In the genomic region with DNA sequence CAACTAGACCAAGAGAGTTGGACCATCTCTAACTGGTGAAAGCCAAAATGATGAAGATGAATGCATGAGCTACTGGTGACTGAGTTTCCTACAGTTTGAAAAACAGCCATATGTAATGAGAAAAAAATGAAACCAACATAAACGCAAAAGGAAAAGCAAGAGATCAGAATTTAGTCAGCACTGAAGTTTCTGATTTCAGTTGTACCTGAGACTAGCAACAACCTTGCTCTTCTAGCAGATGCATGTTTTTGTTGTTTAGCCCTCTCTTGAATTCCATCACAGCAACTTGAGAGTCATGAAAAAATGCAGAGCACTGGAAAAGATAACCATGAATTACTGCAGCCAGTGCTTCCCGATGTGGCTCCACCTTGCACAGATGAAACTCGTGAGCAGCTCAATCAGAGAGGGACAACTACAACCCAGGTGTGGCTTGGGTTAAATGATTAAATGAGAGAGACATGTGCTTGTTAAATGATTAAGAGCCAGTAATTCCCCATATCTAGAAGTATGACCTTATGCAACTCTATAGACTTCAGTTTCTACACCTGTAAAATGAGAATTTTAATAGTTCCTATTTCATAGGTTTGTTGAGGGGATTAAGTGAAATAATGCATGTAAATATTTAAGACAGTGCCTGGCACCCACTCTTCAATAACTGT, we compare ENCODE assay signal across 19 cellular contexts.
DNase-seq lines count a peak whose midpoint lies in the region; ATAC-seq, FAIRE-seq and TF ChIP-seq lines count a peak whose summit lies in the region.
"Had no signal": no experiment of that assay in that cellular context is flagged by ENCODE, and none has a peak within 500 bp of the region (broad histone marks: within the 10 kb centered on the region; RNA-seq: fewer than 3 reads in every experiment).

No MANE protein-coding gene starts in this region.

- 79% methylated on average over 3 of the region's 3 CpGs for WGBS in right lobe of liver (ENCODE audit: insufficient coverage, low coverage, low lambda C conversion rate, missing lambda C conversion rate)
- 91% methylated on average over 3 of the region's 3 CpGs for WGBS in esophagus muscularis mucosa

- no peak overlapping the region for H3K4me3 Mint-ChIP-seq in activated T-helper 17 cell treated with anti-CD3 and anti-CD28 coated beads, Interleukin-2, amount 50 U/mL, for 72 hours
- H3K4me3 Mint-ChIP-seq: activated naive CD8-positive, alpha-beta T cell treated with anti-CD3 and anti-CD28 coated beads, Interleukin-2, amount 50 U/mL, for 24 hours had no signal

- H3K4me1 ChIP-seq in right lobe of liver (no peaks in the 10 kb centered on the region), esophagus muscularis mucosa (no peaks in the 10 kb centered on the region)
- H3K4me1 ChIP-seq: BLaER1, gastroesophageal sphincter, stomach had no signal

- no peaks in the 10 kb centered on the region for H3K27me3 ChIP-seq in right lobe of liver
- no peaks in the 10 kb centered on the region for H3K27me3 ChIP-seq in esophagus muscularis mucosa
- H3K27me3 ChIP-seq: BLaER1, gastroesophageal sphincter, neutrophil, stomach had no signal

- peak; percentile 76 for FAIRE-seq in GM19239 (lab: Jason Lieb, UNC)

- TF ChIP-seq POLR2A in right lobe of liver (IDR thresholded peaks at IDR 0.05) (no peak), esophagus muscularis mucosa (IDR thresholded peaks at IDR 0.05; ENCODE audit: low read depth) (no peak)

- no peak for DNase-seq in GM19239 (ENCODE audit: insufficient read length, low spot score)
- DNase-seq in right lobe of liver, result no peak
- DNase-seq in hepatic stellate cell (ENCODE audit: low spot score), result no peak
- no peak for DNase-seq in esophagus muscularis mucosa (ENCODE audit: extremely low spot score)
- DNase-seq: activated CD4-positive, CD25-positive, alpha-beta regulatory T cell treated with anti-CD3 and anti-CD28 coated beads, Interleukin-2, amount 50 U/mL, for 72 hours; activated naive CD8-positive, alpha-beta T cell treated with anti-CD3 and anti-CD28 coated beads, Interleukin-2, amount 50 U/mL, for 24 hours; DND-41; mesenchymal stem cell; NCI-H187 treated with DMSO at 0.1 percent for 48 hours; RPMI8226; stomach had no signal

- intact Hi-C loops in right lobe of liver (cut with DNase I) (no loop called here), esophagus muscularis mucosa (cut with DNase I) (no loop called here)

- peaks cover 9% of the 10 kb centered on the region for H3K27me3 Mint-ChIP-seq in activated T-helper 17 cell treated with anti-CD3 and anti-CD28 coated beads, Interleukin-2, amount 50 U/mL, for 72 hours

- ATAC-seq in GM21717 (IDR thresholded peaks at IDR 0.05; ENCODE audit: unreplicated experiment) (peak; percentile 64), HG03064 (IDR thresholded peaks at IDR 0.05; ENCODE audit: low read depth, unreplicated experiment) (peak; percentile 51), right lobe of liver (no peak), HG03280 (IDR thresholded peaks at IDR 0.05; ENCODE audit: unreplicated experiment) (no peak)
- ATAC-seq in activated T-helper 17 cell treated with anti-CD3 and anti-CD28 coated beads, Interleukin-2, amount 50 U/mL, for 72 hours (replicated peaks), result peak; percentile 29
- ATAC-seq: activated naive CD8-positive, alpha-beta T cell treated with anti-CD3 and anti-CD28 coated beads, Interleukin-2, amount 50 U/mL, for 24 hours; gastroesophageal sphincter had no signal

- no peak overlapping the region for H3K4me3 ChIP-seq in right lobe of liver
- no peak overlapping the region for H3K4me3 ChIP-seq in esophagus muscularis mucosa
- H3K4me3 ChIP-seq: BLaER1, gastroesophageal sphincter, skin epidermis, stomach had no signal

- H3K9me3 ChIP-seq in right lobe of liver (no peaks in the 10 kb centered on the region), esophagus muscularis mucosa (no peaks in the 10 kb centered on the region)
- H3K9me3 ChIP-seq: BLaER1, gastroesophageal sphincter, neutrophil, stomach had no signal

- H3K36me3 Mint-ChIP-seq in activated T-helper 17 cell treated with anti-CD3 and anti-CD28 coated beads, Interleukin-2, amount 50 U/mL, for 72 hours (ENCODE audit: low read depth), result no peaks in the 10 kb centered on the region

- TF ChIP-seq CTCF in right lobe of liver (IDR thresholded peaks at IDR 0.05) (no peak), esophagus muscularis mucosa (IDR thresholded peaks at IDR 0.05) (no peak)

- H3K27ac ChIP-seq in right lobe of liver, result no peak overlapping the region
- H3K27ac ChIP-seq in esophagus muscularis mucosa (replicated peaks in 1 of 4), result no peak overlapping the region
- H3K27ac ChIP-seq: BLaER1, gastroesophageal sphincter, neutrophil, skin epidermis, stomach had no signal

- no peak for TF ChIP-seq EP300 in esophagus muscularis mucosa (IDR thresholded peaks at IDR 0.05)

- H3K36me3 ChIP-seq in right lobe of liver (no peaks in the 10 kb centered on the region), esophagus muscularis mucosa (no peaks in the 10 kb centered on the region)
- H3K36me3 ChIP-seq: BLaER1, gastroesophageal sphincter, neutrophil, stomach had no signal

- no peak overlapping the region for H3K27ac Mint-ChIP-seq in activated T-helper 17 cell treated with anti-CD3 and anti-CD28 coated beads, Interleukin-2, amount 50 U/mL, for 72 hours
- H3K27ac Mint-ChIP-seq: activated naive CD8-positive, alpha-beta T cell treated with anti-CD3 and anti-CD28 coated beads, Interleukin-2, amount 50 U/mL, for 24 hours had no signal

- no peaks in the 10 kb centered on the region for H3K4me1 Mint-ChIP-seq in activated T-helper 17 cell treated with anti-CD3 and anti-CD28 coated beads, Interleukin-2, amount 50 U/mL, for 72 hours
- H3K4me1 Mint-ChIP-seq: activated naive CD8-positive, alpha-beta T cell treated with anti-CD3 and anti-CD28 coated beads, Interleukin-2, amount 50 U/mL, for 24 hours had no signal

- H3K9me3 Mint-ChIP-seq in activated T-helper 17 cell treated with anti-CD3 and anti-CD28 coated beads, Interleukin-2, amount 50 U/mL, for 72 hours, result peaks cover 3% of the 10 kb centered on the region
- H3K9me3 Mint-ChIP-seq: activated naive CD8-positive, alpha-beta T cell treated with anti-CD3 and anti-CD28 coated beads, Interleukin-2, amount 50 U/mL, for 24 hours had no signal

Comparison
In these comparisons a context has a peak if more than half of its experiments do, and no peak if none do; other contexts are left out.
1. ATAC-seq: peak in GM21717 (single experiment), HG03064 (single experiment) and activated T-helper 17 cell treated with anti-CD3 and anti-CD28 coated beads, Interleukin-2, amount 50 U/mL, for 72 hours (single experiment); none in right lobe of liver (0 of 4) and HG03280 (single experiment).